1 cellular context compared by ENCODE assay signal in the genomic region with DNA sequence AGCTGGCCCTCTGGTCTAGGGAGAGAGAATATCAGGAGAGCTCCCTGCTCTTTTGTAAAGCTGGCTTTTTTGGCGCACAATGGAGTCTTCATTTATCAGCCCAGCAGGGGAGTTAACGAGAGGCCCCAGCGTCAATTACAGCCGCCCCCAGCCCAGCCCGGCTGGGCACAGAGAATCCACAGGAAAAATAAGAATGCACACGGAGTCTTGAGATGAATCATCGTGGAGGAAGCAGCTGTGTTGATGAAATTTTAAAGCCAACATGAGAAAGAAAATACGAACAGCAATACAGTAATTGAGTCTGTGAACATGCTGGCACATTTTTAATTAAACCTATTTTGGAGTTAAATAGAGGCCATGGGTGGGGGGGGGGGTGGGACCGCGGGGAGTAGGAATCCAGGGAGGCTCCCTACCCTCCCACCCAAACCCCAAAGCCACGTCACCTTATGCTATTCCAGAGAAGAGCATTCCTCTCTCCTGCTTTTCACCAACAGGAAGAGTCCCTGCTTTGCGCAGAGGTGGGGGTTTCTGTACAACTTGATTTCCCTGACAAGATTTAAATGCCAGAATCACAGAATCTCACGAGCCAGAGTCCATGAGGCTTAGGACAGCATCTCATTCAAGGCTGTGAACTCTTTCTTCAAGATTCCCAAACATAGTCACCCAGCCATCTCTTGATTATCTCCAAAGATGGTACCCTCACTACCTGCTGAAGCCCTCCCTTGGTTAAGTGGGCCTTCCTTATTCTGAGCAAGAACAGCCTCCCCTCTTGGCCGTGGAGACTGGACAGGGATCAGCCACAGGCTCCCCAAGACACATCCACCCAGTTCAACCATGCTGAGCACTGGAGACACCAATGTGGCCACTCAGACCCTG.
TF ChIP-seq lines count a peak whose summit lies in the region.

No MANE protein-coding gene starts in this region.

TF ChIP-seq in HEK293, 187 proteins besides CTCF, POLR2A, EP300 and RAD21 (continued from another document):
- TF ChIP-seq, protein P1, sequence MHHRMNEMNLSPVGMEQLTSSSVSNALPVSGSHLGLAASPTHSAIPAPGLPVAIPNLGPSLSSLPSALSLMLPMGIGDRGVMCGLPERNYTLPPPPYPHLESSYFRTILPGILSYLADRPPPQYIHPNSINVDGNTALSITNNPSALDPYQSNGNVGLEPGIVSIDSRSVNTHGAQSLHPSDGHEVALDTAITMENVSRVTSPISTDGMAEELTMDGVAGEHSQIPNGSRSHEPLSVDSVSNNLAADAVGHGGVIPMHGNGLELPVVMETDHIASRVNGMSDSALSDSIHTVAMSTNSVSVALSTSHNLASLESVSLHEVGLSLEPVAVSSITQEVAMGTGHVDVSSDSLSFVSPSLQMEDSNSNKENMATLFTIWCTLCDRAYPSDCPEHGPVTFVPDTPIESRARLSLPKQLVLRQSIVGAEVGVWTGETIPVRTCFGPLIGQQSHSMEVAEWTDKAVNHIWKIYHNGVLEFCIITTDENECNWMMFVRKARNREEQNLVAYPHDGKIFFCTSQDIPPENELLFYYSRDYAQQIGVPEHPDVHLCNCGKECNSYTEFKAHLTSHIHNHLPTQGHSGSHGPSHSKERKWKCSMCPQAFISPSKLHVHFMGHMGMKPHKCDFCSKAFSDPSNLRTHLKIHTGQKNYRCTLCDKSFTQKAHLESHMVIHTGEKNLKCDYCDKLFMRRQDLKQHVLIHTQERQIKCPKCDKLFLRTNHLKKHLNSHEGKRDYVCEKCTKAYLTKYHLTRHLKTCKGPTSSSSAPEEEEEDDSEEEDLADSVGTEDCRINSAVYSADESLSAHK (tag by site-specific recombination; IDR thresholded peaks at IDR 0.05), result no peak
- TF ChIP-seq ZNF248 (tag by site-specific recombination; IDR thresholded peaks at IDR 0.05) (no peak), ZXDB (tag by site-specific recombination; IDR thresholded peaks at IDR 0.05) (no peak), ZSCAN23 (tag by site-specific recombination; IDR thresholded peaks at IDR 0.05) (no peak), ZNF776 (tag by site-specific recombination; IDR thresholded peaks at IDR 0.05; ENCODE audit: borderline replicate concordance) (no peak), OVOL3 (tag by site-specific recombination; IDR thresholded peaks at IDR 0.05) (no peak), ZBTB7A (tag by site-specific recombination; IDR thresholded peaks at IDR 0.05; ENCODE audit: low read depth) (no peak), ZNF658 (tag by site-specific recombination; IDR thresholded peaks at IDR 0.05) (no peak), ZFP37 (tag by site-specific recombination; IDR thresholded peaks at IDR 0.05) (no peak), SP7 (tag by site-specific recombination; IDR thresholded peaks at IDR 0.05) (no peak), ZFP3 (tag by site-specific recombination; IDR thresholded peaks at IDR 0.05; ENCODE audit: low read depth) (no peak), ZNF10 (tag by site-specific recombination; IDR thresholded peaks at IDR 0.05) (no peak), BCL11A (tag by site-specific recombination; IDR thresholded peaks at IDR 0.05; ENCODE audit: low read depth) (no peak), SALL2 (tag by site-specific recombination; IDR thresholded peaks at IDR 0.05; ENCODE audit: borderline replicate concordance) (no peak), ZNF830 (tag by site-specific recombination; IDR thresholded peaks at IDR 0.05; ENCODE audit: low read depth) (no peak), MYNN (tag by site-specific recombination; IDR thresholded peaks at IDR 0.05; ENCODE audit: borderline replicate concordance) (no peak), EGR2 (tag by site-specific recombination; IDR thresholded peaks at IDR 0.05; ENCODE audit: low read depth) (peak; percentile 41; the same call in 1 of the 2 replicates), GLIS1 (tag by site-specific recombination; IDR thresholded peaks at IDR 0.05) (peak; percentile 72), SETDB1 (IDR thresholded peaks at IDR 0.05; ENCODE audit: insufficient read length, low read length) (no peak), TRIM28 (IDR thresholded peaks at IDR 0.05; ENCODE audit: borderline replicate concordance, low read length) (no peak), ZNF16 (tag by site-specific recombination; IDR thresholded peaks at IDR 0.05; ENCODE audit: low read depth) (no peak), YY1 (tag by site-specific recombination; IDR thresholded peaks at IDR 0.05) (no peak), ZNF624 (tag by site-specific recombination; IDR thresholded peaks at IDR 0.05) (no peak), ZFHX2 (tag by site-specific recombination; conservative IDR thresholded peaks at IDR 0.05) (peak; percentile 71), SP3 (tag by site-specific recombination; IDR thresholded peaks at IDR 0.05) (no peak), ZBTB8A (tag by site-specific recombination; IDR thresholded peaks at IDR 0.05) (0 out of 2 replicates have a peak, but pooled peaks have one; percentile 22), ZNF600 (tag by site-specific recombination; IDR thresholded peaks at IDR 0.05) (no peak), ZNF23 (tag by site-specific recombination; IDR thresholded peaks at IDR 0.05; ENCODE audit: borderline replicate concordance) (no peak), ZBTB17 (tag by site-specific recombination; IDR thresholded peaks at IDR 0.05) (no peak), ZNF155 (tag by site-specific recombination; IDR thresholded peaks at IDR 0.05) (no peak), ZNF558 (tag by site-specific recombination; IDR thresholded peaks at IDR 0.05) (no peak)
- TF ChIP-seq, protein P2, sequence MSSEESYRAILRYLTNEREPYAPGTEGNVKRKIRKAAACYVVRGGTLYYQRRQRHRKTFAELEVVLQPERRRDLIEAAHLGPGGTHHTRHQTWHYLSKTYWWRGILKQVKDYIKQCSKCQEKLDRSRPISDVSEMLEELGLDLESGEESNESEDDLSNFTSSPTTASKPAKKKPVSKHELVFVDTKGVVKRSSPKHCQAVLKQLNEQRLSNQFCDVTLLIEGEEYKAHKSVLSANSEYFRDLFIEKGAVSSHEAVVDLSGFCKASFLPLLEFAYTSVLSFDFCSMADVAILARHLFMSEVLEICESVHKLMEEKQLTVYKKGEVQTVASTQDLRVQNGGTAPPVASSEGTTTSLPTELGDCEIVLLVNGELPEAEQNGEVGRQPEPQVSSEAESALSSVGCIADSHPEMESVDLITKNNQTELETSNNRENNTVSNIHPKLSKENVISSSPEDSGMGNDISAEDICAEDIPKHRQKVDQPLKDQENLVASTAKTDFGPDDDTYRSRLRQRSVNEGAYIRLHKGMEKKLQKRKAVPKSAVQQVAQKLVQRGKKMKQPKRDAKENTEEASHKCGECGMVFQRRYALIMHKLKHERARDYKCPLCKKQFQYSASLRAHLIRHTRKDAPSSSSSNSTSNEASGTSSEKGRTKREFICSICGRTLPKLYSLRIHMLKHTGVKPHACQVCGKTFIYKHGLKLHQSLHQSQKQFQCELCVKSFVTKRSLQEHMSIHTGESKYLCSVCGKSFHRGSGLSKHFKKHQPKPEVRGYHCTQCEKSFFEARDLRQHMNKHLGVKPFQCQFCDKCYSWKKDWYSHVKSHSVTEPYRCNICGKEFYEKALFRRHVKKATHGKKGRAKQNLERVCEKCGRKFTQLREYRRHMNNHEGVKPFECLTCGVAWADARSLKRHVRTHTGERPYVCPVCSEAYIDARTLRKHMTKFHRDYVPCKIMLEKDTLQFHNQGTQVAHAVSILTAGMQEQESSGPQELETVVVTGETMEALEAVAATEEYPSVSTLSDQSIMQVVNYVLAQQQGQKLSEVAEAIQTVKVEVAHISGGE (tag by site-specific recombination; conservative IDR thresholded peaks at IDR 0.05; ENCODE audit: low read depth), result no peak
- TF ChIP-seq, protein P3, sequence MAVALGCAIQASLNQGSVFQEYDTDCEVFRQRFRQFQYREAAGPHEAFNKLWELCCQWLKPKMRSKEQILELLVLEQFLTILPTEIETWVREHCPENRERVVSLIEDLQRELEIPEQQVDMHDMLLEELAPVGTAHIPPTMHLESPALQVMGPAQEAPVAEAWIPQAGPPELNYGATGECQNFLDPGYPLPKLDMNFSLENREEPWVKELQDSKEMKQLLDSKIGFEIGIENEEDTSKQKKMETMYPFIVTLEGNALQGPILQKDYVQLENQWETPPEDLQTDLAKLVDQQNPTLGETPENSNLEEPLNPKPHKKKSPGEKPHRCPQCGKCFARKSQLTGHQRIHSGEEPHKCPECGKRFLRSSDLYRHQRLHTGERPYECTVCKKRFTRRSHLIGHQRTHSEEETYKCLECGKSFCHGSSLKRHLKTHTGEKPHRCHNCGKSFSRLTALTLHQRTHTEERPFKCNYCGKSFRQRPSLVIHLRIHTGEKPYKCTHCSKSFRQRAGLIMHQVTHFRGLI (tag by site-specific recombination; IDR thresholded peaks at IDR 0.05), result peak; percentile 47; the same call in 1 of the 2 replicates
- TF ChIP-seq, protein P4, sequence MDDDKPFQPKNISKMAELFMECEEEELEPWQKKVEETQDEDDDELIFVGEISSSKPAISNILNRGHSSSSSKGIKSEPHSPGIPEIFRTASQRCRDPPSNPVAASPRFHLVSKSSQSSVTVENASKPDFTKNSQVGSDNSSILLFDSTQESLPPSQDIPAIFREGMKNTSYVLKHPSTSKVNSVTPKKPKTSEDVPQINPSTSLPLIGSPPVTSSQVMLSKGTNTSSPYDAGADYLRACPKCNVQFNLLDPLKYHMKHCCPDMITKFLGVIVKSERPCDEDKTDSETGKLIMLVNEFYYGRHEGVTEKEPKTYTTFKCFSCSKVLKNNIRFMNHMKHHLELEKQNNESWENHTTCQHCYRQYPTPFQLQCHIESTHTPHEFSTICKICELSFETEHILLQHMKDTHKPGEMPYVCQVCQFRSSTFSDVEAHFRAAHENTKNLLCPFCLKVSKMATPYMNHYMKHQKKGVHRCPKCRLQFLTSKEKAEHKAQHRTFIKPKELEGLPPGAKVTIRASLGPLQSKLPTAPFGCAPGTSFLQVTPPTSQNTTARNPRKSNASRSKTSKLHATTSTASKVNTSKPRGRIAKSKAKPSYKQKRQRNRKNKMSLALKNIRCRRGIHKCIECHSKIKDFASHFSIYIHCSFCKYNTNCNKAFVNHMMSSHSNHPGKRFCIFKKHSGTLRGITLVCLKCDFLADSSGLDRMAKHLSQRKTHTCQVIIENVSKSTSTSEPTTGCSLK (tag by site-specific recombination; IDR thresholded peaks at IDR 0.05), result no peak
- TF ChIP-seq, protein P5, sequence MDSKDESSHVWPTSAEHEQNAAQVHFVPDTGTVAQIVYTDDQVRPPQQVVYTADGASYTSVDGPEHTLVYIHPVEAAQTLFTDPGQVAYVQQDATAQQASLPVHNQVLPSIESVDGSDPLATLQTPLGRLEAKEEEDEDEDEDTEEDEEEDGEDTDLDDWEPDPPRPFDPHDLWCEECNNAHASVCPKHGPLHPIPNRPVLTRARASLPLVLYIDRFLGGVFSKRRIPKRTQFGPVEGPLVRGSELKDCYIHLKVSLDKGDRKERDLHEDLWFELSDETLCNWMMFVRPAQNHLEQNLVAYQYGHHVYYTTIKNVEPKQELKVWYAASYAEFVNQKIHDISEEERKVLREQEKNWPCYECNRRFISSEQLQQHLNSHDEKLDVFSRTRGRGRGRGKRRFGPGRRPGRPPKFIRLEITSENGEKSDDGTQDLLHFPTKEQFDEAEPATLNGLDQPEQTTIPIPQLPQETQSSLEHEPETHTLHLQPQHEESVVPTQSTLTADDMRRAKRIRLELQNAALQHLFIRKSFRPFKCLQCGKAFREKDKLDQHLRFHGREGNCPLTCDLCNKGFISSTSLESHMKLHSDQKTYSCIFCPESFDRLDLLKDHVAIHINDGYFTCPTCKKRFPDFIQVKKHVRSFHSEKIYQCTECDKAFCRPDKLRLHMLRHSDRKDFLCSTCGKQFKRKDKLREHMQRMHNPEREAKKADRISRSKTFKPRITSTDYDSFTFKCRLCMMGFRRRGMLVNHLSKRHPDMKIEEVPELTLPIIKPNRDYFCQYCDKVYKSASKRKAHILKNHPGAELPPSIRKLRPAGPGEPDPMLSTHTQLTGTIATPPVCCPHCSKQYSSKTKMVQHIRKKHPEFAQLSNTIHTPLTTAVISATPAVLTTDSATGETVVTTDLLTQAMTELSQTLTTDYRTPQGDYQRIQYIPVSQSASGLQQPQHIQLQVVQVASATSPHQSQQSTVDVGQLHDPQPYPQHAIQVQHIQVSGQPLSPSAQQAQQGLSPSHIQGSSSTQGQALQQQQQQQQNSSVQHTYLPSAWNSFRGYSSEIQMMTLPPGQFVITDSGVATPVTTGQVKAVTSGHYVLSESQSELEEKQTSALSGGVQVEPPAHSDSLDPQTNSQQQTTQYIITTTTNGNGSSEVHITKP (tag by site-specific recombination; IDR thresholded peaks at IDR 0.05), result no peak
- TF ChIP-seq, protein P6, sequence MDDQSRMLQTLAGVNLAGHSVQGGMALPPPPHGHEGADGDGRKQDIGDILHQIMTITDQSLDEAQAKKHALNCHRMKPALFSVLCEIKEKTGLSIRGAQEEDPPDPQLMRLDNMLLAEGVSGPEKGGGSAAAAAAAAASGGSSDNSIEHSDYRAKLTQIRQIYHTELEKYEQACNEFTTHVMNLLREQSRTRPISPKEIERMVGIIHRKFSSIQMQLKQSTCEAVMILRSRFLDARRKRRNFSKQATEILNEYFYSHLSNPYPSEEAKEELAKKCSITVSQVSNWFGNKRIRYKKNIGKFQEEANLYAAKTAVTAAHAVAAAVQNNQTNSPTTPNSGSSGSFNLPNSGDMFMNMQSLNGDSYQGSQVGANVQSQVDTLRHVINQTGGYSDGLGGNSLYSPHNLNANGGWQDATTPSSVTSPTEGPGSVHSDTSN (CRISPR knock-in tag; IDR thresholded peaks at IDR 0.05), result no peak
- TF ChIP-seq, protein P7, sequence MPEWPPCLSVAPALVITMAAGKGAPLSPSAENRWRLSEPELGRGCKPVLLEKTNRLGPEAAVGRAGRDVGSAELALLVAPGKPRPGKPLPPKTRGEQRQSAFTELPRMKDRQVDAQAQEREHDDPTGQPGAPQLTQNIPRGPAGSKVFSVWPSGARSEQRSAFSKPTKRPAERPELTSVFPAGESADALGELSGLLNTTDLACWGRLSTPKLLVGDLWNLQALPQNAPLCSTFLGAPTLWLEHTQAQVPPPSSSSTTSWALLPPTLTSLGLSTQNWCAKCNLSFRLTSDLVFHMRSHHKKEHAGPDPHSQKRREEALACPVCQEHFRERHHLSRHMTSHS (tag by site-specific recombination; IDR thresholded peaks at IDR 0.05), result no peak
- TF ChIP-seq, protein P8, sequence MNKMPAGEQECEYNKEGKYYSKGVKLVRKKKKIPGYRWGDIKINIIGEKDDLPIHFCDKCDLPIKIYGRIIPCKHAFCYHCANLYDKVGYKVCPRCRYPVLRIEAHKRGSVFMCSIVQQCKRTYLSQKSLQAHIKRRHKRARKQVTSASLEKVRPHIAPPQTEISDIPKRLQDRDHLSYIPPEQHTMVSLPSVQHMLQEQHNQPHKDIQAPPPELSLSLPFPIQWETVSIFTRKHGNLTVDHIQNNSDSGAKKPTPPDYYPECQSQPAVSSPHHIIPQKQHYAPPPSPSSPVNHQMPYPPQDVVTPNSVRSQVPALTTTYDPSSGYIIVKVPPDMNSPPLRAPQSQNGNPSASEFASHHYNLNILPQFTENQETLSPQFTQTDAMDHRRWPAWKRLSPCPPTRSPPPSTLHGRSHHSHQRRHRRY (tag by site-specific recombination; IDR thresholded peaks at IDR 0.05), result no peak
